In genomic region chr14:61451491-61451890, GRCh38 we compare ENCODE assay signal across 24 cellular contexts.
DNase-seq lines count a peak whose midpoint lies in the region; ATAC-seq and TF ChIP-seq lines count a peak whose summit lies in the region.
"Had no signal": no experiment of that assay in that cellular context is flagged by ENCODE, and none has a peak within 500 bp of the region (broad histone marks: within the 10 kb centered on the region; RNA-seq: fewer than 3 reads in every experiment).

No MANE protein-coding gene starts in this region.

- ATAC-seq in activated CD8-positive, alpha-beta memory T cell treated with anti-CD3 and anti-CD28 coated beads, Interleukin-2, amount 10 ng/mL, durations not matched to agents 7 days and 5 days: no peak
- no peak for ATAC-seq in stimulated activated effector memory CD8-positive, alpha-beta T cell treated with anti-CD3 and anti-CD28 coated beads, Interleukin-12 subunit alpha, Interleukin-12 subunit beta, amount 100 ng/mL, for 72 hours
- ATAC-seq in foreskin keratinocyte: no peak
- ATAC-seq: Right ventricle myocardium inferior had no signal

- H3F3A ChIP-seq in Loucy (ENCODE audit: low read depth): peaks cover 35% of the 10 kb centered on the region

- H3K27me3 ChIP-seq in Loucy (ENCODE audit: insufficient read depth, low read length, poor library complexity, severe bottlenecking) (no peaks in the 10 kb centered on the region), foreskin keratinocyte (no peaks in the 10 kb centered on the region)
- H3K27me3 ChIP-seq: BLaER1 treated with 17β-estradiol and CSF1 and Interleukin-3, amounts not matched to agents 10 nM and 100 nM; esophagus squamous epithelium; MG63 had no signal

- no peaks in the 10 kb centered on the region for H4K20me1 ChIP-seq in Loucy (ENCODE audit: insufficient read depth, low read length, poor library complexity, severe bottlenecking)
- H4K20me1 ChIP-seq: BLaER1 treated with 17β-estradiol and CSF1 and Interleukin-3, amounts not matched to agents 10 nM and 100 nM had no signal

- H3K4me3 ChIP-seq in Loucy (ENCODE audit: low read length, poor library complexity, severe bottlenecking): peak overlapping the region; percentile 52
- H3K4me3 ChIP-seq: BLaER1 treated with 17β-estradiol and CSF1 and Interleukin-3, amounts not matched to agents 10 nM and 100 nM; esophagus squamous epithelium; MG63 had no signal

- H3K79me2 ChIP-seq in Loucy (ENCODE audit: insufficient read depth, low read length): peaks cover 70% of the 10 kb centered on the region

- peak overlapping the region; percentile 79 for H3K4me2 ChIP-seq in Loucy (ENCODE audit: low read depth, low read length, poor library complexity, severe bottlenecking)

- no peak overlapping the region for H2AFZ ChIP-seq in Loucy (ENCODE audit: low read length)

- H3K9me2 ChIP-seq in Loucy (replicated peaks; ENCODE audit: low read depth, low read length): no peaks in the 10 kb centered on the region

- peaks cover 93% of the 10 kb centered on the region for H3K36me3 Mint-ChIP-seq in activated CD8-positive, alpha-beta memory T cell treated with anti-CD3 and anti-CD28 coated beads, Interleukin-2, amount 10 ng/mL, durations not matched to agents 7 days and 5 days
- H3K36me3 Mint-ChIP-seq in activated naive CD8-positive, alpha-beta T cell treated with anti-CD3 and anti-CD28 coated beads for 36 hours: peaks cover 90% of the 10 kb centered on the region
- peaks cover 99% of the 10 kb centered on the region for H3K36me3 Mint-ChIP-seq in stimulated activated effector memory CD8-positive, alpha-beta T cell treated with anti-CD3 and anti-CD28 coated beads, Interleukin-12 subunit alpha, Interleukin-12 subunit beta, amount 100 ng/mL, for 72 hours
- H3K36me3 Mint-ChIP-seq: IgD-negative memory B cell had no signal

- TF ChIP-seq CTCF in Loucy (conservative IDR thresholded peaks at IDR 0.05; ENCODE audit: low read length) (no peak), foreskin keratinocyte (conservative IDR thresholded peaks at IDR 0.05) (no peak)

- H3K27ac ChIP-seq in foreskin keratinocyte: no peak overlapping the region

- no peaks in the 10 kb centered on the region for H3K9me3 Mint-ChIP-seq in activated CD8-positive, alpha-beta memory T cell treated with anti-CD3 and anti-CD28 coated beads, Interleukin-2, amount 10 ng/mL, durations not matched to agents 7 days and 5 days (ENCODE audit: low read depth)
- peaks cover 2% of the 10 kb centered on the region for H3K9me3 Mint-ChIP-seq in activated naive CD8-positive, alpha-beta T cell treated with anti-CD3 and anti-CD28 coated beads for 36 hours
- H3K9me3 Mint-ChIP-seq in stimulated activated effector memory CD8-positive, alpha-beta T cell treated with anti-CD3 and anti-CD28 coated beads, Interleukin-12 subunit alpha, Interleukin-12 subunit beta, amount 100 ng/mL, for 72 hours: no peaks in the 10 kb centered on the region
- H3K9me3 Mint-ChIP-seq: IgD-negative memory B cell had no signal

- peaks cover 60% of the 10 kb centered on the region for H3K36me3 ChIP-seq in Loucy (ENCODE audit: insufficient read depth, low read length)
- H3K36me3 ChIP-seq: MG63 had no signal

- no peaks in the 10 kb centered on the region for H3K9me3 ChIP-seq in Loucy (ENCODE audit: insufficient read depth, low read depth, low read length)
- H3K9me3 ChIP-seq: BLaER1 treated with 17β-estradiol and CSF1 and Interleukin-3, amounts not matched to agents 10 nM and 100 nM; esophagus squamous epithelium; MG63 had no signal

- H3K4me1 ChIP-seq in Loucy (ENCODE audit: insufficient read depth, low read length, poor library complexity, severe bottlenecking) (peaks cover 95% of the 10 kb centered on the region), foreskin keratinocyte (no peaks in the 10 kb centered on the region)

- no peak overlapping the region for H3K4me3 Mint-ChIP-seq in activated CD8-positive, alpha-beta memory T cell treated with anti-CD3 and anti-CD28 coated beads, Interleukin-2, amount 10 ng/mL, durations not matched to agents 7 days and 5 days
- H3K4me3 Mint-ChIP-seq in activated naive CD8-positive, alpha-beta T cell treated with anti-CD3 and anti-CD28 coated beads for 36 hours: no peak overlapping the region
- peak overlapping the region; percentile 77 for H3K4me3 Mint-ChIP-seq in stimulated activated effector memory CD8-positive, alpha-beta T cell treated with anti-CD3 and anti-CD28 coated beads, Interleukin-12 subunit alpha, Interleukin-12 subunit beta, amount 100 ng/mL, for 72 hours

- peak overlapping the region; percentile 80 for H3K9ac ChIP-seq in Loucy (ENCODE audit: low read depth, low read length, poor library complexity, severe bottlenecking)
- H3K9ac ChIP-seq: BLaER1 treated with 17β-estradiol and CSF1 and Interleukin-3, amounts not matched to agents 10 nM and 100 nM had no signal

- H3K27me3 Mint-ChIP-seq in activated CD8-positive, alpha-beta memory T cell treated with anti-CD3 and anti-CD28 coated beads, Interleukin-2, amount 10 ng/mL, durations not matched to agents 7 days and 5 days: no peaks in the 10 kb centered on the region
- H3K27me3 Mint-ChIP-seq in activated naive CD8-positive, alpha-beta T cell treated with anti-CD3 and anti-CD28 coated beads for 36 hours: no peaks in the 10 kb centered on the region

- peak overlapping the region; percentile 94 for H3K27ac Mint-ChIP-seq in activated CD8-positive, alpha-beta memory T cell treated with anti-CD3 and anti-CD28 coated beads, Interleukin-2, amount 10 ng/mL, durations not matched to agents 7 days and 5 days
- peak overlapping the region; percentile 99 for H3K27ac Mint-ChIP-seq in activated naive CD8-positive, alpha-beta T cell treated with anti-CD3 and anti-CD28 coated beads for 36 hours
- peak overlapping the region; percentile 90 for H3K27ac Mint-ChIP-seq in stimulated activated effector memory CD8-positive, alpha-beta T cell treated with anti-CD3 and anti-CD28 coated beads, Interleukin-12 subunit alpha, Interleukin-12 subunit beta, amount 100 ng/mL, for 72 hours
- H3K27ac Mint-ChIP-seq: IgD-negative memory B cell had no signal

- no peak for DNase-seq in activated CD8-positive, alpha-beta memory T cell treated with anti-CD3 and anti-CD28 coated beads, Interleukin-2, amount 10 ng/mL, durations not matched to agents 7 days and 5 days
- DNase-seq in activated CD8-positive, alpha-beta memory T cell treated with anti-CD3 and anti-CD28 coated beads, Interleukin-2, amount 50 U/mL, for 4 hours: no peak
- DNase-seq in activated naive CD8-positive, alpha-beta T cell treated with anti-CD3 and anti-CD28 coated beads for 36 hours: no peak
- peak in 1 of 2 donors; percentile 49 for DNase-seq in stimulated activated effector memory CD8-positive, alpha-beta T cell treated with anti-CD3 and anti-CD28 coated beads, Interleukin-12 subunit alpha, Interleukin-12 subunit beta, amount 100 ng/mL, for 72 hours (ENCODE audit: low spot score in 2 of 2)
- DNase-seq in HPDE6-E6E7 (ENCODE audit: extremely low spot score): no peak
- DNase-seq in foreskin keratinocyte: no peak
- no peak for DNase-seq in stimulated activated CD4-positive, alpha-beta T cell treated with anti-CD3 and anti-CD28 coated beads, Interleukin-4, amount 100 ng/mL, for 4 hours
- DNase-seq: activated CD4-positive, alpha-beta T cell treated with anti-CD3 and anti-CD28 coated beads, Interleukin-2, amount 50 U/mL, for 1 hour; cerebellar nuclear complex; DMS153; effector CD4-positive, alpha-beta T cell; esophagus squamous epithelium; kidney glomerular epithelial cell; mammary epithelial cell; MG63; NCI-H1436 treated with DMSO at 0.1 percent for 48 hours; NCI-H2227 treated with DMSO at 0.1 percent for 48 hours; NCI-H748 treated with DMSO at 0.1 percent for 48 hours; OCI-M1; retina had no signal

- CTCF ChIA-PET in activated CD8-positive, alpha-beta memory T cell treated with anti-CD3 and anti-CD28 coated beads, Interleukin-2, amount 10 ng/mL, durations not matched to agents 7 days and 5 days (lab: Charles Lee): interaction anchor here (1.1 to 3.0 kb wide), 7 partner anchors 9 to 171 kb away, joined by 3 to 19 read pairs (median 5); partner anchors contain the start of gene TMEM30B

- H3K4me1 Mint-ChIP-seq in activated CD8-positive, alpha-beta memory T cell treated with anti-CD3 and anti-CD28 coated beads, Interleukin-2, amount 10 ng/mL, durations not matched to agents 7 days and 5 days: peaks cover 97% of the 10 kb centered on the region
- H3K4me1 Mint-ChIP-seq in activated naive CD8-positive, alpha-beta T cell treated with anti-CD3 and anti-CD28 coated beads for 36 hours: peaks cover 91% of the 10 kb centered on the region
- peaks cover 95% of the 10 kb centered on the region for H3K4me1 Mint-ChIP-seq in stimulated activated effector memory CD8-positive, alpha-beta T cell treated with anti-CD3 and anti-CD28 coated beads, Interleukin-12 subunit alpha, Interleukin-12 subunit beta, amount 100 ng/mL, for 72 hours
